8 cellular contexts compared by ENCODE assay signal in genomic region chr2:25042321-25043240, GRCh38. TPM values are rescaled to one million over a fixed set of nuclear protein-coding genes. Genes with fewer than 3 reads are reported as not detected.
DNase-seq lines count a peak whose midpoint lies in the region; ATAC-seq, FAIRE-seq and TF ChIP-seq lines count a peak whose summit lies in the region.

No MANE protein-coding gene starts in this region.

- TF ChIP-seq EP300 in transverse colon (IDR thresholded peaks at IDR 0.05; ENCODE audit: low read depth), result no peak

- 0 out of 2 replicates have a peak, but pooled peaks have one; percentile 15 for TF ChIP-seq POLR2A in GM12892 (IDR thresholded peaks at IDR 0.05; ENCODE audit: low read depth, low read length)
- TF ChIP-seq POLR2A in transverse colon (IDR thresholded peaks at IDR 0.05), result no peak

- H3K27ac Mint-ChIP-seq in WTC11 (peak overlapping the region; percentile 31; the same call in 1 of the 2 replicates), endothelial cell (ENCODE audit: unreplicated experiment) (peak overlapping the region; percentile 36)

- CTCF ChIA-PET in WTC11 (lab: Charles Lee), result interaction anchor here (0.6 to 2.7 kb wide), 16 partner anchors 8 to 655 kb away, joined by 3 to 31 read pairs (median 4); no protein-coding TSS in a partner anchor

- H3K9me3 Mint-ChIP-seq in WTC11 (no peaks in the 10 kb centered on the region), endothelial cell (ENCODE audit: unreplicated experiment) (no peaks in the 10 kb centered on the region)

- H3K4me3 Mint-ChIP-seq in WTC11 (peak overlapping the region; percentile 86), endothelial cell (ENCODE audit: unreplicated experiment) (peak overlapping the region; percentile 93)

- 2% methylated on average over 33 of the region's 76 CpGs; no CpG with 5 or more reads in 1 of the 2 donors for WGBS in transverse colon (ENCODE audit: low coverage in 1 of 2), 2 donors

- DNase-seq in GM12892 (ENCODE audit: insufficient read length), result no peak
- DNase-seq in WTC11 (ENCODE audit: low spot score), result peak; percentile 52
- peak; percentile 50 for DNase-seq in endothelial cell (ENCODE audit: low spot score)
- peak; percentile 59 for DNase-seq in midbrain (lab: John Stamatoyannopoulos, UW)
- DNase-seq in transverse colon, result peak; percentile 30
- no peak for DNase-seq in DMS153 (lab: John Stamatoyannopoulos, UW)

- H3K36me3 ChIP-seq in HUES48 (ENCODE audit: control insufficient read depth, insufficient read depth, low read length) (no peaks in the 10 kb centered on the region), transverse colon (no peaks in the 10 kb centered on the region)

- 0 out of 2 replicates have a peak overlapping the region, but pooled peaks have one; percentile 15 for H3K9ac ChIP-seq in HUES48 (ENCODE audit: low read depth, low read length)

- intact Hi-C loops in transverse colon (cut with DNase I; ENCODE audit: low total_unique reads), result loop anchor here (5.0 kb wide), 1 partner anchor 55 kb away; no protein-coding TSS in a partner anchor

- H3K4me3 ChIP-seq in HUES48 (ENCODE audit: low read depth, low read length), result peak overlapping the region; percentile 79
- H3K4me3 ChIP-seq in transverse colon, result peak overlapping the region; percentile 30 to 69 (median 65)

- H3K27ac ChIP-seq in 22Rv1, result peak overlapping the region; percentile 52
- peak overlapping the region; percentile 51 for H3K27ac ChIP-seq in HUES48 (ENCODE audit: low read depth, low read length)
- H3K27ac ChIP-seq in transverse colon, result peak overlapping the region; percentile 65 to 87 (median 82)

- TF ChIP-seq CTCF in 22Rv1 (IDR thresholded peaks at IDR 0.05) (no peak), WTC11 (IDR thresholded peaks at IDR 0.05) (no peak), endothelial cell (IDR thresholded peaks at IDR 0.05; ENCODE audit: unreplicated experiment) (no peak), transverse colon (IDR thresholded peaks at IDR 0.05) (no peak)

- in situ Hi-C loops in transverse colon (cut with MboI; ENCODE audit: low pct_ligation_motif_present in 1 of 4, low pct_unique_long_range_greater_than_20kb in 1 of 4, low sequenced_read_pairs in 3 of 4), result no loop called here

- H3K27me3 ChIP-seq in HUES48 (ENCODE audit: control insufficient read depth, insufficient read depth, low read length) (peaks cover 27% of the 10 kb centered on the region), transverse colon (peaks cover 10% of the 10 kb centered on the region)

- H3K36me3 Mint-ChIP-seq in WTC11 (no peaks in the 10 kb centered on the region), endothelial cell (ENCODE audit: low read depth, unreplicated experiment) (no peaks in the 10 kb centered on the region)

- peaks cover 44% of the 10 kb centered on the region for H3K27me3 Mint-ChIP-seq in WTC11 (ENCODE audit: low read depth)
- H3K27me3 Mint-ChIP-seq in endothelial cell (ENCODE audit: unreplicated experiment), result peaks cover 14% of the 10 kb centered on the region

- H3K9me3 ChIP-seq in HUES48 (ENCODE audit: control insufficient read depth, insufficient read depth, low read length) (no peaks in the 10 kb centered on the region), transverse colon (no peaks in the 10 kb centered on the region)

- POLR2A ChIA-PET in WTC11 (lab: Charles Lee), result interaction anchor here (1.2 kb wide), 1 partner anchor 87 kb away, joined by 3 read pairs; no protein-coding TSS in a partner anchor

- H3K4me1 ChIP-seq in HUES48 (ENCODE audit: control insufficient read depth, insufficient read depth, low read length), result 0 out of 2 replicates have a peak, but pooled peaks cover 7% of the 10 kb centered on the region
- peaks cover 6 to 22% (median 17%) of the 10 kb centered on the region in 4 donors for H3K4me1 ChIP-seq in transverse colon

- peaks cover 32% of the 10 kb centered on the region for H3K4me1 Mint-ChIP-seq in WTC11
- H3K4me1 Mint-ChIP-seq in endothelial cell (ENCODE audit: unreplicated experiment), result peaks cover 32% of the 10 kb centered on the region

- ATAC-seq in WTC11, result peak; percentile 2

- no peak for FAIRE-seq in GM12892 (lab: Jason Lieb, UNC)

TF ChIP-seq in WTC11, 78 proteins besides CTCF, POLR2A, EP300 and RAD21:
- TF ChIP-seq FOXP1 (CRISPR knock-in tag; IDR thresholded peaks at IDR 0.05; ENCODE audit: borderline replicate concordance), result peak; percentile 66; the same call in 1 of the 2 replicates
- TF ChIP-seq ZBTB21 (CRISPR knock-in tag; IDR thresholded peaks at IDR 0.05; ENCODE audit: borderline replicate concordance), result no peak
- peak; percentile 61; the same call in 1 of the 2 replicates for TF ChIP-seq HMGXB4 (CRISPR knock-in tag; IDR thresholded peaks at IDR 0.05)
- TF ChIP-seq SP1 (CRISPR knock-in tag; conservative IDR thresholded peaks at IDR 0.05), result no peak
- no peak for TF ChIP-seq NR1H2 (CRISPR knock-in tag; IDR thresholded peaks at IDR 0.05)
- TF ChIP-seq TEAD4 (CRISPR knock-in tag; IDR thresholded peaks at IDR 0.05), result 0 out of 2 replicates have a peak, but pooled peaks have one; percentile 47
- no peak for TF ChIP-seq MAX (CRISPR knock-in tag; IDR thresholded peaks at IDR 0.05)
- TF ChIP-seq ZNF232 (CRISPR knock-in tag; IDR thresholded peaks at IDR 0.05), result 0 out of 2 replicates have a peak, but pooled peaks have one; percentile 12
- TF ChIP-seq PRDM15 (CRISPR knock-in tag; IDR thresholded peaks at IDR 0.05), result peak; percentile 18; the same call in 1 of the 2 replicates
- no peak for TF ChIP-seq ZNF281 (CRISPR knock-in tag; IDR thresholded peaks at IDR 0.05)
- TF ChIP-seq ZNF263 (CRISPR knock-in tag; IDR thresholded peaks at IDR 0.05; ENCODE audit: low read depth), result peak; percentile 22; the same call in 1 of the 2 replicates

RNA-seq across cellular contexts. Expression of gene EFR3B, which starts 0.7 kb away (rescaled TPM):
- 5.2 TPM for polyA plus RNA-seq in GM12892 (2012; ENCODE audit: missing spikeins)
- total RNA-seq in WTC11 (2021), result 8.9 to 10.1 TPM (median 9.7 TPM) in 3 replicates
- total RNA-seq in endothelial cell (ENCODE audit: unreplicated experiment), result 11.3 TPM
- total RNA-seq in transverse colon, result 1 to 10 TPM in 2 of 4 donors, under 1 TPM in 2; under 0.01 to 1.4 (median 0.70) TPM

Comparison
In these comparisons a context has a peak if more than half of its experiments do, and no peak if none do; other contexts are left out.
1. DNase-seq: peak in WTC11 (single experiment), endothelial cell (single experiment), midbrain (single experiment) and transverse colon (single experiment); none in GM12892 (single experiment) and DMS153 (single experiment).
2. Peak in every context shown above with its lines, with median percentiles within 50 percentile points of each other: H3K27ac ChIP-seq.